Comparison of ENCODE assay signal across 28 cellular contexts in genomic region chrY:14373608-14374007, GRCh38.
"Had no signal": no experiment of that assay in that cellular context is flagged by ENCODE, and none has a peak within 500 bp of the region (broad histone marks: within the 10 kb centered on the region; RNA-seq: fewer than 3 reads in every experiment).

No MANE protein-coding gene starts in this region.

- H3K36me3 ChIP-seq: brain microvascular endothelial cell, esophagus squamous epithelium, gastrocnemius medialis, heart right ventricle had no signal

- H3K9me3 Mint-ChIP-seq: activated CD4-positive, alpha-beta memory T cell treated with anti-CD3 and anti-CD28 coated beads, Interleukin-2, amount 10 ng/mL, durations not matched to agents 7 days and 5 days; activated CD4-positive, alpha-beta T cell treated with anti-CD3 and anti-CD28 coated beads, Interleukin-2, amount 10 ng/mL, durations not matched to agents 24 days and 14 days; activated T-cell treated with anti-CD3 and anti-CD28 coated beads, Interleukin-2, amount 50 U/mL, for 24 hours; activated T-cell treated with anti-CD3 and anti-CD28 coated beads, Interleukin-2, amount 50 U/mL, for 72 hours; central memory CD8-positive, alpha-beta T cell had no signal

- ATAC-seq: activated CD4-positive, alpha-beta T cell treated with anti-CD3 and anti-CD28 coated beads for 36 hours; activated T-cell treated with anti-CD3 and anti-CD28 coated beads, Interleukin-2, amount 50 U/mL, for 72 hours; gastrocnemius medialis; heart right ventricle had no signal

- H3K27ac ChIP-seq: brain microvascular endothelial cell, coronary artery, dorsolateral prefrontal cortex, epithelial cell of prostate, esophagus squamous epithelium, gastrocnemius medialis, heart right ventricle, hepatocyte had no signal

- H3K4me3 Mint-ChIP-seq: activated CD4-positive, alpha-beta memory T cell treated with anti-CD3 and anti-CD28 coated beads, Interleukin-2, amount 10 ng/mL, durations not matched to agents 7 days and 5 days; activated CD4-positive, alpha-beta T cell treated with anti-CD3 and anti-CD28 coated beads for 36 hours; activated CD4-positive, alpha-beta T cell treated with anti-CD3 and anti-CD28 coated beads, Interleukin-2, amount 10 ng/mL, durations not matched to agents 24 days and 14 days; activated naive CD8-positive, alpha-beta T cell; activated T-cell treated with anti-CD3 and anti-CD28 coated beads, Interleukin-2, amount 50 U/mL, for 24 hours; activated T-cell treated with anti-CD3 and anti-CD28 coated beads, Interleukin-2, amount 50 U/mL, for 72 hours; central memory CD8-positive, alpha-beta T cell; dendritic cell treated with granulocyte-macrophage colony-stimulating factor and Interleukin-4, amounts not matched to agents 40 ng/mL and 50 ng/mL, for 4 days had no signal

- H3K4me3 ChIP-seq: coronary artery, dorsolateral prefrontal cortex, esophagus squamous epithelium, gastrocnemius medialis, heart right ventricle, hepatocyte had no signal

- H3K27me3 Mint-ChIP-seq: activated CD4-positive, alpha-beta memory T cell treated with anti-CD3 and anti-CD28 coated beads, Interleukin-2, amount 10 ng/mL, durations not matched to agents 7 days and 5 days; activated CD4-positive, alpha-beta T cell treated with anti-CD3 and anti-CD28 coated beads for 36 hours; activated CD4-positive, alpha-beta T cell treated with anti-CD3 and anti-CD28 coated beads, Interleukin-2, amount 10 ng/mL, durations not matched to agents 24 days and 14 days; activated naive CD8-positive, alpha-beta T cell; activated T-cell treated with anti-CD3 and anti-CD28 coated beads, Interleukin-2, amount 50 U/mL, for 24 hours; central memory CD8-positive, alpha-beta T cell; dendritic cell treated with granulocyte-macrophage colony-stimulating factor and Interleukin-4, amounts not matched to agents 40 ng/mL and 50 ng/mL, for 4 days had no signal

- H3K36me3 Mint-ChIP-seq: activated naive CD8-positive, alpha-beta T cell had no signal

- H3K9me3 ChIP-seq: esophagus squamous epithelium, gastrocnemius medialis, heart right ventricle had no signal

- DNase-seq: activated CD4-positive, alpha-beta memory T cell treated with anti-CD3 and anti-CD28 coated beads, Interleukin-2, amount 10 ng/mL, durations not matched to agents 7 days and 5 days; activated CD4-positive, alpha-beta T cell treated with anti-CD3 and anti-CD28 coated beads for 36 hours; activated CD4-positive, alpha-beta T cell treated with anti-CD3 and anti-CD28 coated beads, Interleukin-2, amount 10 ng/mL, durations not matched to agents 24 days and 14 days; activated CD4-positive, alpha-beta T cell treated with anti-CD3 and anti-CD28 coated beads, Interleukin-2, amount 50 U/mL, for 4 hours; activated CD4-positive, CD25-positive, alpha-beta regulatory T cell; activated CD4-positive, CD25-positive, alpha-beta regulatory T cell treated with anti-CD3 and anti-CD28 coated beads, Interleukin-2, amount 50 U/mL, for 72 hours; activated CD8-positive, alpha-beta memory T cell treated with anti-CD3 and anti-CD28 coated beads, Interleukin-2, amount 50 U/mL, for 48 hours; activated gamma-delta T cell; activated naive CD4-positive, alpha-beta T cell; activated naive CD4-positive, alpha-beta T cell treated with anti-CD3 and anti-CD28 coated beads, Interleukin-2, amount 50 U/mL, for 16 hours; activated T-cell treated with anti-CD3 and anti-CD28 coated beads for 4 hours; activated T-cell treated with anti-CD3 and anti-CD28 coated beads, Interleukin-2, amount 50 U/mL, for 24 hours; activated T-cell treated with anti-CD3 and anti-CD28 coated beads, Interleukin-2, amount 50 U/mL, for 72 hours; amniotic stem cell; anterior cingulate cortex; brain microvascular endothelial cell; dorsolateral prefrontal cortex; effector memory CD4-positive, alpha-beta T cell; esophagus squamous epithelium; gastrocnemius medialis; heart right ventricle; T-helper 2 cell had no signal

- H3K27me3 ChIP-seq: brain microvascular endothelial cell, dorsolateral prefrontal cortex, esophagus squamous epithelium, gastrocnemius medialis, heart right ventricle, hepatocyte had no signal

- H3K4me1 ChIP-seq: esophagus squamous epithelium, gastrocnemius medialis, heart right ventricle had no signal

- H3K4me1 Mint-ChIP-seq: activated CD4-positive, alpha-beta memory T cell treated with anti-CD3 and anti-CD28 coated beads, Interleukin-2, amount 10 ng/mL, durations not matched to agents 7 days and 5 days; activated CD4-positive, alpha-beta T cell treated with anti-CD3 and anti-CD28 coated beads, Interleukin-2, amount 10 ng/mL, durations not matched to agents 24 days and 14 days; central memory CD8-positive, alpha-beta T cell had no signal

- H3K27ac Mint-ChIP-seq: activated CD4-positive, alpha-beta memory T cell treated with anti-CD3 and anti-CD28 coated beads, Interleukin-2, amount 10 ng/mL, durations not matched to agents 7 days and 5 days; activated CD4-positive, alpha-beta T cell treated with anti-CD3 and anti-CD28 coated beads for 36 hours; activated CD4-positive, alpha-beta T cell treated with anti-CD3 and anti-CD28 coated beads, Interleukin-2, amount 10 ng/mL, durations not matched to agents 24 days and 14 days; activated naive CD8-positive, alpha-beta T cell; activated T-cell treated with anti-CD3 and anti-CD28 coated beads, Interleukin-2, amount 50 U/mL, for 24 hours; activated T-cell treated with anti-CD3 and anti-CD28 coated beads, Interleukin-2, amount 50 U/mL, for 72 hours; dendritic cell treated with granulocyte-macrophage colony-stimulating factor and Interleukin-4, amounts not matched to agents 40 ng/mL and 50 ng/mL, for 4 days had no signal
